In genomic region chr18:9666548-9666947, GRCh38 we compare ENCODE assay signal across 31 cellular contexts. TPM values are rescaled to one million over a fixed set of nuclear protein-coding genes. Genes with fewer than 3 reads are reported as not detected.
"Had no signal": no experiment of that assay in that cellular context is flagged by ENCODE, and none has a peak within 500 bp of the region (broad histone marks: within the 10 kb centered on the region; RNA-seq: fewer than 3 reads in every experiment).

No MANE protein-coding gene starts in this region.

- H3K36me3 ChIP-seq: ascending aorta, cardiac muscle cell, colonic mucosa had no signal

- H3K4me3 ChIP-seq: ascending aorta, cardiac muscle cell, colonic mucosa had no signal

- ATAC-seq: activated CD4-positive, alpha-beta T cell treated with anti-CD3 and anti-CD28 coated beads for 36 hours; activated CD8-positive, alpha-beta memory T cell treated with anti-CD3 and anti-CD28 coated beads, Interleukin-2, amount 10 ng/mL, durations not matched to agents 7 days and 5 days; activated CD8-positive, alpha-beta T cell treated with anti-CD3 and anti-CD28 coated beads, Interleukin-2, amount 10 ng/mL, durations not matched to agents 7 days and 5 days; activated naive CD8-positive, alpha-beta T cell treated with anti-CD3 and anti-CD28 coated beads, Interleukin-2, amount 50 U/mL, for 24 hours had no signal

- FAIRE-seq: bronchial epithelial cell, TTC549 had no signal

- H3K9me3 ChIP-seq: ascending aorta, colonic mucosa had no signal

- H3K27me3 ChIP-seq: ascending aorta, cardiac muscle cell, colonic mucosa had no signal

- H3K4me1 ChIP-seq: ascending aorta, colonic mucosa had no signal

- H3K27ac ChIP-seq: ascending aorta, cardiac muscle cell, colonic mucosa, VCaP had no signal

- DNase-seq: activated B cell treated with CpG ODN at 0.5 μM for 24 hours; activated CD4-positive, alpha-beta memory T cell treated with anti-CD3 and anti-CD28 coated beads, Interleukin-2, amount 10 ng/mL, durations not matched to agents 7 days and 5 days; activated CD4-positive, alpha-beta T cell treated with anti-CD3 and anti-CD28 coated beads for 1 hour; activated CD4-positive, alpha-beta T cell treated with anti-CD3 and anti-CD28 coated beads for 36 hours; activated CD4-positive, alpha-beta T cell treated with anti-CD3 and anti-CD28 coated beads for 48 hours; activated CD4-positive, alpha-beta T cell treated with anti-CD3 and anti-CD28 coated beads, Interleukin-2, amount 10 ng/mL, durations not matched to agents 7 days and 5 days; activated CD4-positive, alpha-beta T cell treated with anti-CD3 and anti-CD28 coated beads, Interleukin-2, amount 50 U/mL, for 48 hours; activated CD8-positive, alpha-beta memory T cell treated with anti-CD3 and anti-CD28 coated beads for 24 hours; activated CD8-positive, alpha-beta memory T cell treated with anti-CD3 and anti-CD28 coated beads, Interleukin-2, amount 10 ng/mL, durations not matched to agents 7 days and 5 days; activated CD8-positive, alpha-beta memory T cell treated with anti-CD3 and anti-CD28 coated beads, Interleukin-2, amount 50 U/mL, for 48 hours; activated CD8-positive, alpha-beta T cell treated with anti-CD3 and anti-CD28 coated beads, Interleukin-2, amount 10 ng/mL, durations not matched to agents 7 days and 5 days; activated effector memory CD4-positive, alpha-beta T cell treated with Interleukin-2 at 50 U/mL for 16 hours; activated gamma-delta T cell; activated naive CD4-positive, alpha-beta T cell treated with anti-CD3 and anti-CD28 coated beads, Interleukin-2, amount 10 ng/mL, durations not matched to agents 7 days and 5 days; activated naive CD4-positive, alpha-beta T cell treated with Interleukin-2 at 50 U/mL for 16 hours; activated naive CD8-positive, alpha-beta T cell treated with anti-CD3 and anti-CD28 coated beads, Interleukin-2, amount 10 ng/mL, durations not matched to agents 7 days and 5 days; activated naive CD8-positive, alpha-beta T cell treated with anti-CD3 and anti-CD28 coated beads, Interleukin-2, amount 50 U/mL, for 24 hours; activated T-cell treated with anti-CD3 and anti-CD28 coated beads, Interleukin-2, amount 50 U/mL, for 24 hours; activated T-cell treated with anti-CD3 and anti-CD28 coated beads, Interleukin-2, amount 50 U/mL, for 48 hours; amygdala; anterior cingulate cortex; caudate nucleus; cerebellar nuclear complex; colonic mucosa; T-helper 2 cell; T-helper 9 cell had no signal

RNA-seq across cellular contexts. Expression of gene RAB31, which starts 41.6 kb away (rescaled TPM):
- total RNA-seq: activated CD8-positive, alpha-beta memory T cell treated with anti-CD3 and anti-CD28 coated beads, Interleukin-2, amount 10 ng/mL, durations not matched to agents 7 days and 5 days; activated CD8-positive, alpha-beta T cell treated with anti-CD3 and anti-CD28 coated beads, Interleukin-2, amount 10 ng/mL, durations not matched to agents 7 days and 5 days had no signal
